Comparison of ENCODE assay signal across 16 cellular contexts in genomic region chr2:19865151-19865550, GRCh38. TPM values are rescaled to one million over a fixed set of nuclear protein-coding genes. Genes with fewer than 3 reads are reported as not detected.
A peak's percentile ranks its signal among the peaks of the same experiment; 100 is the strongest.
DNase-seq lines count a peak whose midpoint lies in the region; ATAC-seq lines count a peak whose summit lies in the region.
"Had no signal": no experiment of that assay in that cellular context is flagged by ENCODE, and none has a peak within 500 bp of the region (broad histone marks: within the 10 kb centered on the region; RNA-seq: fewer than 3 reads in every experiment).

No MANE protein-coding gene starts in this region.

- H3K4me2 ChIP-seq in neuronal stem cell (ENCODE audit: insufficient read depth, low read length, poor library complexity, severe bottlenecking) = no peak overlapping the region

- no peak overlapping the region for H3K4me3 Mint-ChIP-seq in T-helper 2 cell treated with Interferon-gamma antibody and Interleukin-4, amounts not matched to agents 5 μg/mL and 100 μg/mL, for 36 hours
- no peak overlapping the region for H3K4me3 Mint-ChIP-seq in activated CD4-positive, alpha-beta T cell treated with anti-CD3 and anti-CD28 coated beads for 36 hours

- H2BK5ac ChIP-seq in neuronal stem cell (ENCODE audit: low read length) = no peak overlapping the region

- DNase-seq in T-helper 2 cell treated with Interferon-gamma antibody and Interleukin-4, amounts not matched to agents 5 μg/mL and 100 μg/mL, for 36 hours (ENCODE audit: low spot score) = peak; percentile 9
- no peak for DNase-seq in T-helper 2 cell
- DNase-seq in neuronal stem cell (ENCODE audit: low spot score) = no peak
- DNase-seq in activated CD4-positive, alpha-beta T cell treated with anti-CD3 and anti-CD28 coated beads for 36 hours = no peak
- no peak for DNase-seq in GM19240 (ENCODE audit: insufficient read length, low spot score)
- no peak for DNase-seq in hepatic stellate cell (ENCODE audit: low spot score)
- DNase-seq: activated effector memory CD4-positive, alpha-beta T cell treated with anti-CD3 and anti-CD28 coated beads, Interleukin-2, amount 50 U/mL, for 16 hours; foreskin keratinocyte; MM.1S; NCI-H2029; NCI-H524 treated with DMSO at 0.1 percent for 48 hours; occipital lobe; right cardiac atrium had no signal

- no peak overlapping the region for H3K14ac ChIP-seq in neuronal stem cell (ENCODE audit: low read length)

- POLR2A ChIA-PET in activated CD4-positive, alpha-beta T cell treated with anti-CD3 and anti-CD28 coated beads for 36 hours (lab: Charles Lee) = no interaction called here

- no peak overlapping the region for H3K4me3 ChIP-seq in neuronal stem cell (ENCODE audit: low read length in 2 of 2)

- H3K9me3 Mint-ChIP-seq in T-helper 2 cell treated with Interferon-gamma antibody and Interleukin-4, amounts not matched to agents 5 μg/mL and 100 μg/mL, for 36 hours = no peaks in the 10 kb centered on the region
- no peaks in the 10 kb centered on the region for H3K9me3 Mint-ChIP-seq in activated CD4-positive, alpha-beta T cell treated with anti-CD3 and anti-CD28 coated beads for 36 hours (ENCODE audit: low read depth)

- no peak overlapping the region for H3K27ac ChIP-seq in neuronal stem cell (replicated peaks; ENCODE audit: low read length)
- H3K27ac ChIP-seq: C4-2B, foreskin keratinocyte had no signal

- no peak overlapping the region for H3K23ac ChIP-seq in neuronal stem cell (ENCODE audit: low read depth, low read length, poor library complexity)

- peak overlapping the region; percentile 2 for H2BK120ac ChIP-seq in neuronal stem cell (ENCODE audit: low read depth, low read length)

- peaks cover 4% of the 10 kb centered on the region for H3K27me3 Mint-ChIP-seq in T-helper 2 cell treated with Interferon-gamma antibody and Interleukin-4, amounts not matched to agents 5 μg/mL and 100 μg/mL, for 36 hours (ENCODE audit: low read depth)
- peaks cover 2% of the 10 kb centered on the region for H3K27me3 Mint-ChIP-seq in activated CD4-positive, alpha-beta T cell treated with anti-CD3 and anti-CD28 coated beads for 36 hours

- no peak overlapping the region for H3K18ac ChIP-seq in neuronal stem cell (ENCODE audit: low read length)

- no peak overlapping the region for H3K27ac Mint-ChIP-seq in T-helper 2 cell treated with Interferon-gamma antibody and Interleukin-4, amounts not matched to agents 5 μg/mL and 100 μg/mL, for 36 hours
- no peak overlapping the region for H3K27ac Mint-ChIP-seq in activated CD4-positive, alpha-beta T cell treated with anti-CD3 and anti-CD28 coated beads for 36 hours

- H3K27me3 ChIP-seq in neuronal stem cell (ENCODE audit: control insufficient read depth in 3 of 3, insufficient read depth in 3 of 3, low read depth in 1 of 3, low read length in 3 of 3) = peaks cover 0 to 68% (median 8%) of the 10 kb centered on the region in 3 experiments

- peak overlapping the region; percentile 53 for H3K9ac ChIP-seq in neuronal stem cell (ENCODE audit: low read depth, low read length, poor library complexity)

- no peaks in the 10 kb centered on the region for H3K79me1 ChIP-seq in neuronal stem cell (ENCODE audit: low read depth, low read length)

- WGBS in neuronal stem cell (ENCODE audit: extremely low coverage in 2 of 2, insufficient read length in 2 of 2, insufficient replicate concordance in 1 of 2), 2 donors = no CpG with 5 or more reads among the region's 2 CpGs

- H3K4me1 Mint-ChIP-seq in T-helper 2 cell treated with Interferon-gamma antibody and Interleukin-4, amounts not matched to agents 5 μg/mL and 100 μg/mL, for 36 hours (ENCODE audit: low read depth) = peaks cover 13% of the 10 kb centered on the region
- peaks cover 21% of the 10 kb centered on the region for H3K4me1 Mint-ChIP-seq in activated CD4-positive, alpha-beta T cell treated with anti-CD3 and anti-CD28 coated beads for 36 hours

- H2AK5ac ChIP-seq in neuronal stem cell (ENCODE audit: low read depth, low read length) = no peak overlapping the region

- H3K4ac ChIP-seq in neuronal stem cell (ENCODE audit: low read length) = no peak overlapping the region

- H3K36me3 ChIP-seq in neuronal stem cell (replicated peaks in 1 of 2; ENCODE audit: control insufficient read depth in 2 of 2, insufficient read depth in 2 of 2, low read length in 2 of 2) = no peaks in the 10 kb centered on the region

- H3K4me1 ChIP-seq in neuronal stem cell (ENCODE audit: control insufficient read depth in 2 of 2, insufficient read depth in 1 of 2, low read depth in 1 of 2, low read length in 2 of 2) = peaks cover 2 to 4% of the 10 kb centered on the region in 2 donors
- H3K4me1 ChIP-seq: foreskin keratinocyte had no signal

- CTCF ChIA-PET in activated CD4-positive, alpha-beta T cell treated with anti-CD3 and anti-CD28 coated beads for 36 hours (lab: Charles Lee) = interaction anchor here (0.6 to 1.2 kb wide), 4 partner anchors 10 to 1339 kb away, joined by 3 read pairs; no protein-coding TSS in a partner anchor

- no peak overlapping the region for H2BK15ac ChIP-seq in neuronal stem cell (ENCODE audit: low read length)

- no peak overlapping the region for H4K91ac ChIP-seq in neuronal stem cell (ENCODE audit: low read depth, low read length, poor library complexity)

- ATAC-seq in GM21423 (IDR thresholded peaks at IDR 0.05; ENCODE audit: unreplicated experiment) (peak; percentile 26), HG03045 (IDR thresholded peaks at IDR 0.05; ENCODE audit: unreplicated experiment) (peak; percentile 39)
- ATAC-seq in activated CD4-positive, alpha-beta T cell treated with anti-CD3 and anti-CD28 coated beads for 36 hours = no peak
- ATAC-seq: foreskin keratinocyte, right cardiac atrium had no signal

- intact Hi-C loops in activated CD4-positive, alpha-beta T cell treated with anti-CD3 and anti-CD28 coated beads for 36 hours (cut with DNase I, micrococcal nuclease) = loop anchor here in 1 of 2 experiments (5.0 kb wide), 1 partner anchor 1308 kb away; no protein-coding TSS in a partner anchor

- no peaks in the 10 kb centered on the region for H3K9me3 ChIP-seq in neuronal stem cell (replicated peaks in 1 of 2; ENCODE audit: control insufficient read depth in 2 of 2, insufficient read depth in 1 of 2, low read depth in 1 of 2, low read length in 2 of 2)

- no peak overlapping the region for H4K8ac ChIP-seq in neuronal stem cell (ENCODE audit: low read depth, low read length)

- no peak overlapping the region for H2AFZ ChIP-seq in neuronal stem cell (ENCODE audit: low read length)

- H2BK12ac ChIP-seq in neuronal stem cell (ENCODE audit: low read length) = no peak overlapping the region

- H3K36me3 Mint-ChIP-seq in T-helper 2 cell treated with Interferon-gamma antibody and Interleukin-4, amounts not matched to agents 5 μg/mL and 100 μg/mL, for 36 hours (ENCODE audit: low read depth) = peaks cover 1% of the 10 kb centered on the region
- no peaks in the 10 kb centered on the region for H3K36me3 Mint-ChIP-seq in activated CD4-positive, alpha-beta T cell treated with anti-CD3 and anti-CD28 coated beads for 36 hours (ENCODE audit: low read depth)

RNA-seq across cellular contexts. Expression of gene TTC32, which starts 36.6 kb away (rescaled TPM):
- polyA plus RNA-seq in neuronal stem cell (2013, experiment 1 of 2) = 41.4 TPM
- polyA plus RNA-seq in neuronal stem cell (2013, experiment 2 of 2) = 42.4 TPM
- total RNA-seq in activated CD4-positive, alpha-beta T cell treated with anti-CD3 and anti-CD28 coated beads for 36 hours = 10 to 100 TPM in 1 of 2 experiments, 1 to 10 TPM in 1; 8.8 to 15.7 TPM
